Comparison of ENCODE assay signal across 18 cellular contexts in genomic region chr3:23479026-23479425, GRCh38.
"Had no signal": no experiment of that assay in that cellular context is flagged by ENCODE, and none has a peak within 500 bp of the region (broad histone marks: within the 10 kb centered on the region; RNA-seq: fewer than 3 reads in every experiment).

No MANE protein-coding gene starts in this region.

- H3K27me3 ChIP-seq: left lung, neural progenitor cell had no signal

- H3K4me2 ChIP-seq: neural progenitor cell had no signal

- DNase-seq: activated CD4-positive, alpha-beta T cell treated with anti-CD3 and anti-CD28 coated beads for 36 hours; activated CD4-positive, alpha-beta T cell treated with anti-CD3 and anti-CD28 coated beads, Interleukin-2, amount 50 U/mL, for 48 hours; activated CD8-positive, alpha-beta memory T cell treated with anti-CD3 and anti-CD28 coated beads, Interleukin-2, amount 10 ng/mL, durations not matched to agents 7 days and 5 days; effector CD8-positive, alpha-beta T cell; glutamatergic neuron; kidney; mesenchymal stem cell; mucosa of descending colon; naive thymus-derived CD4-positive, alpha-beta T cell; stimulated activated CD4-positive, alpha-beta T cell treated with anti-CD3 and anti-CD28 coated beads, Interleukin-4, amount 100 ng/mL, for 4 hours; SW 1271 had no signal

- H3K4me3 Mint-ChIP-seq: activated CD4-positive, alpha-beta T cell treated with anti-CD3 and anti-CD28 coated beads for 36 hours; activated CD8-positive, alpha-beta memory T cell treated with anti-CD3 and anti-CD28 coated beads, Interleukin-2, amount 10 ng/mL, durations not matched to agents 7 days and 5 days; activated naive CD8-positive, alpha-beta T cell; dendritic cell treated with granulocyte-macrophage colony-stimulating factor and Interleukin-4, amounts not matched to agents 40 ng/mL and 50 ng/mL, for 4 days; naive thymus-derived CD4-positive, alpha-beta T cell; neural progenitor cell; stimulated activated memory B cell treated with anti-CD40 and anti-IgM and Interleukin-4, amounts not matched to agents 10 μg/mL and 1 μg/mL and 100 μg/mL, for 72 hours; WTC11 had no signal

- H3K9me3 ChIP-seq: thoracic aorta had no signal

- H3K27me3 Mint-ChIP-seq: activated CD4-positive, alpha-beta T cell treated with anti-CD3 and anti-CD28 coated beads for 36 hours; activated CD8-positive, alpha-beta memory T cell treated with anti-CD3 and anti-CD28 coated beads, Interleukin-2, amount 10 ng/mL, durations not matched to agents 7 days and 5 days; activated naive CD8-positive, alpha-beta T cell; dendritic cell treated with granulocyte-macrophage colony-stimulating factor and Interleukin-4, amounts not matched to agents 40 ng/mL and 50 ng/mL, for 4 days; naive thymus-derived CD4-positive, alpha-beta T cell; stimulated activated memory B cell treated with anti-CD40 and anti-IgM and Interleukin-4, amounts not matched to agents 10 μg/mL and 1 μg/mL and 100 μg/mL, for 72 hours had no signal

- H3K4me1 ChIP-seq: left lung had no signal

- ATAC-seq: activated CD4-positive, alpha-beta T cell treated with anti-CD3 and anti-CD28 coated beads for 36 hours; activated CD8-positive, alpha-beta memory T cell treated with anti-CD3 and anti-CD28 coated beads, Interleukin-2, amount 10 ng/mL, durations not matched to agents 7 days and 5 days; left lung; mucosa of descending colon; naive thymus-derived CD4-positive, alpha-beta T cell; stimulated activated memory B cell treated with anti-CD40 and anti-IgM and Interleukin-4, amounts not matched to agents 10 μg/mL and 1 μg/mL and 100 μg/mL, for 72 hours; WTC11 had no signal

- H3K9ac ChIP-seq: neural progenitor cell had no signal

- H2AFZ ChIP-seq: neural progenitor cell had no signal

- H3K4me3 ChIP-seq: left lung, mucosa of descending colon, neural progenitor cell, thoracic aorta had no signal

- H3K36me3 Mint-ChIP-seq: activated CD8-positive, alpha-beta memory T cell treated with anti-CD3 and anti-CD28 coated beads, Interleukin-2, amount 10 ng/mL, durations not matched to agents 7 days and 5 days had no signal

- H3K27ac ChIP-seq: left lung, neural progenitor cell, thoracic aorta had no signal

- H3K36me3 ChIP-seq: neural progenitor cell, thoracic aorta had no signal

- H3K27ac Mint-ChIP-seq: activated CD4-positive, alpha-beta T cell treated with anti-CD3 and anti-CD28 coated beads for 36 hours; activated CD8-positive, alpha-beta memory T cell treated with anti-CD3 and anti-CD28 coated beads, Interleukin-2, amount 10 ng/mL, durations not matched to agents 7 days and 5 days; activated naive CD8-positive, alpha-beta T cell; dendritic cell treated with granulocyte-macrophage colony-stimulating factor and Interleukin-4, amounts not matched to agents 40 ng/mL and 50 ng/mL, for 4 days; naive thymus-derived CD4-positive, alpha-beta T cell; neural progenitor cell; stimulated activated memory B cell treated with anti-CD40 and anti-IgM and Interleukin-4, amounts not matched to agents 10 μg/mL and 1 μg/mL and 100 μg/mL, for 72 hours; WTC11 had no signal
